ENCODE assay signal across 8 cellular contexts in genomic region chr20:63056236-63057132, GRCh38. TPM values are rescaled to one million over a fixed set of nuclear protein-coding genes. Genes with fewer than 3 reads are reported as not detected.
DNase-seq lines count a peak whose midpoint lies in the region; ATAC-seq and TF ChIP-seq lines count a peak whose summit lies in the region.

No MANE protein-coding gene starts in this region.

- no peaks in the 10 kb centered on the region for H3K4me1 ChIP-seq in aorta (ENCODE audit: control insufficient read depth in 1 of 2, insufficient read depth in 2 of 2, low read length in 2 of 2)

- no peak overlapping the region for H3K4me3 ChIP-seq in aorta (ENCODE audit: low read length in 2 of 2)

- no peaks in the 10 kb centered on the region for H3K4me1 Mint-ChIP-seq in activated CD4-positive, alpha-beta memory T cell treated with anti-CD3 and anti-CD28 coated beads for 36 hours (ENCODE audit: low read depth)
- H3K4me1 Mint-ChIP-seq in natural killer cell treated with Interleukin-12 subunit alpha and Interleukin-12 subunit beta and Interleukin-15 and Interleukin-18, amount 100 ng/mL, for 72 hours (ENCODE audit: low read depth in 2 of 2), result peaks cover 0 to 4% of the 10 kb centered on the region in 2 donors

- H3K27ac Mint-ChIP-seq in activated CD4-positive, alpha-beta memory T cell treated with anti-CD3 and anti-CD28 coated beads for 36 hours, result no peak overlapping the region
- no peak overlapping the region for H3K27ac Mint-ChIP-seq in natural killer cell treated with Interleukin-12 subunit alpha and Interleukin-12 subunit beta and Interleukin-15 and Interleukin-18, amount 100 ng/mL, for 72 hours

- H3K36me3 ChIP-seq in aorta (ENCODE audit: control insufficient read depth in 1 of 2, insufficient read depth in 2 of 2, low read length in 1 of 2), result no peaks in the 10 kb centered on the region

- TF ChIP-seq CTCF in GM10266 (IDR thresholded peaks at IDR 0.05; ENCODE audit: control insufficient read depth, insufficient read depth, low read depth, missing control alignments), result peak; percentile 78

- no peak overlapping the region for H3K4me3 Mint-ChIP-seq in activated CD4-positive, alpha-beta memory T cell treated with anti-CD3 and anti-CD28 coated beads for 36 hours
- H3K4me3 Mint-ChIP-seq in natural killer cell treated with Interleukin-12 subunit alpha and Interleukin-12 subunit beta and Interleukin-15 and Interleukin-18, amount 100 ng/mL, for 72 hours, result no peak overlapping the region

- intact Hi-C loops in activated CD4-positive, alpha-beta memory T cell treated with anti-CD3 and anti-CD28 coated beads for 36 hours (cut with micrococcal nuclease), result loop anchor here (5.0 kb wide), 1 partner anchor 126 kb away; no protein-coding TSS in a partner anchor
- intact Hi-C loops in aorta (cut with DNase I), result loop anchor here (2.0 to 5.0 kb wide), 3 partner anchors 121 to 176 kb away; no protein-coding TSS in a partner anchor

- DNase-seq in GM10266 (ENCODE audit: extremely low spot score) (peak; percentile 73), NCI-H1092 treated with DMSO at 0.1 percent for 48 hours (lab: John Stamatoyannopoulos, UW) (peak; percentile 47), aorta (peak; percentile 52 to 79), inferior parietal cortex (ENCODE audit: extremely low spot score) (no peak), NCI-H2081 treated with DMSO at 0.1 percent for 48 hours (lab: John Stamatoyannopoulos, UW) (no peak)
- DNase-seq in activated CD4-positive, alpha-beta memory T cell treated with anti-CD3 and anti-CD28 coated beads for 36 hours, result peak; percentile 66
- DNase-seq in natural killer cell treated with Interleukin-12 subunit alpha and Interleukin-12 subunit beta and Interleukin-15 and Interleukin-18, amount 100 ng/mL, for 72 hours (ENCODE audit: low spot score), result peak; percentile 58

- CTCF ChIA-PET in activated CD4-positive, alpha-beta memory T cell treated with anti-CD3 and anti-CD28 coated beads for 36 hours (lab: Charles Lee), result interaction anchor here (0.6 to 1.7 kb wide), 8 partner anchors 45 to 167 kb away, joined by 3 to 7 read pairs (median 3); no protein-coding TSS in a partner anchor

- POLR2A ChIA-PET in activated CD4-positive, alpha-beta memory T cell treated with anti-CD3 and anti-CD28 coated beads for 36 hours (lab: Charles Lee), result no interaction called here

- no peak overlapping the region for H3K27ac ChIP-seq in aorta (ENCODE audit: low read depth in 1 of 2, low read length in 2 of 2)

- WGBS in aorta, 2 donors, result 7 to 8% methylated on average over 34 to 39 of the region's 39 CpGs

- no peaks in the 10 kb centered on the region for H3K27me3 ChIP-seq in aorta (ENCODE audit: control insufficient read depth in 1 of 2, insufficient read depth in 2 of 2, low read length in 1 of 2)

- no peaks in the 10 kb centered on the region for H3K9me3 Mint-ChIP-seq in activated CD4-positive, alpha-beta memory T cell treated with anti-CD3 and anti-CD28 coated beads for 36 hours
- peaks cover 3% of the 10 kb centered on the region for H3K9me3 Mint-ChIP-seq in natural killer cell treated with Interleukin-12 subunit alpha and Interleukin-12 subunit beta and Interleukin-15 and Interleukin-18, amount 100 ng/mL, for 72 hours

- no peaks in the 10 kb centered on the region for H3K36me3 Mint-ChIP-seq in activated CD4-positive, alpha-beta memory T cell treated with anti-CD3 and anti-CD28 coated beads for 36 hours
- no peaks in the 10 kb centered on the region for H3K36me3 Mint-ChIP-seq in natural killer cell treated with Interleukin-12 subunit alpha and Interleukin-12 subunit beta and Interleukin-15 and Interleukin-18, amount 100 ng/mL, for 72 hours

- peak; percentile 23 for ATAC-seq in esophagus mucosa
- ATAC-seq in natural killer cell treated with Interleukin-12 subunit alpha and Interleukin-12 subunit beta and Interleukin-15 and Interleukin-18, amount 100 ng/mL, for 72 hours, result peak; percentile 57 to 65
- peak; percentile 60 for ATAC-seq in aorta (ENCODE audit: low FRiP score)

- H3K27me3 Mint-ChIP-seq in activated CD4-positive, alpha-beta memory T cell treated with anti-CD3 and anti-CD28 coated beads for 36 hours, result peaks cover 15% of the 10 kb centered on the region
- H3K27me3 Mint-ChIP-seq in natural killer cell treated with Interleukin-12 subunit alpha and Interleukin-12 subunit beta and Interleukin-15 and Interleukin-18, amount 100 ng/mL, for 72 hours, result peaks cover 7 to 12% of the 10 kb centered on the region in 2 donors

- no peaks in the 10 kb centered on the region for H3K9me3 ChIP-seq in aorta (ENCODE audit: control insufficient read depth, low read length)

RNA-seq across cellular contexts. Expression of gene BHLHE23, which starts 49.7 kb away (rescaled TPM):
- not detected for total RNA-seq in activated CD4-positive, alpha-beta memory T cell treated with anti-CD3 and anti-CD28 coated beads for 36 hours
- total RNA-seq in esophagus mucosa (not detected), aorta (not detected)
- not detected for total RNA-seq in natural killer cell treated with Interleukin-12 subunit alpha and Interleukin-12 subunit beta and Interleukin-15 and Interleukin-18, amount 100 ng/mL, for 72 hours
- not detected for polyA plus RNA-seq in aorta

Comparison
In these comparisons a context has a peak if more than half of its experiments do, and no peak if none do; other contexts are left out.
1. DNase-seq: peak in GM10266 (single experiment), NCI-H1092 treated with DMSO at 0.1 percent for 48 hours (single experiment), activated CD4-positive, alpha-beta memory T cell treated with anti-CD3 and anti-CD28 coated beads for 36 hours (single experiment), natural killer cell treated with Interleukin-12 subunit alpha and Interleukin-12 subunit beta and Interleukin-15 and Interleukin-18, amount 100 ng/mL, for 72 hours (single experiment) and aorta (2 of 2); none in inferior parietal cortex (single experiment) and NCI-H2081 treated with DMSO at 0.1 percent for 48 hours (single experiment).
2. Peak in every context shown above with its lines, with median percentiles within 50 percentile points of each other: ATAC-seq.